In genomic region chr20:62606551-62607201, GRCh38 we compare ENCODE assay signal across 1 cellular context.
TF ChIP-seq lines count a peak whose summit lies in the region.

No MANE protein-coding gene starts in this region.

TF ChIP-seq in H1, 55 proteins besides CTCF, POLR2A, EP300 and RAD21 (continued from another document):
- TF ChIP-seq MAX (IDR thresholded peaks at IDR 0.05) (peak; percentile 83), CHD1 (IDR thresholded peaks at IDR 0.05; ENCODE audit: low read depth, low read length) (no peak), RXRA (IDR thresholded peaks at IDR 0.05; ENCODE audit: insufficient read depth, low read depth, low read length) (no peak), POU5F1 (IDR thresholded peaks at IDR 0.05; ENCODE audit: low read depth, low read length) (no peak), ATF3 (IDR thresholded peaks at IDR 0.05; ENCODE audit: insufficient read depth, low read depth, low read length) (no peak), BACH1 (IDR thresholded peaks at IDR 0.05; ENCODE audit: low read length) (no peak), RFX5 (IDR thresholded peaks at IDR 0.05; ENCODE audit: borderline replicate concordance, low read depth, low read length) (no peak), YY1 (IDR thresholded peaks at IDR 0.05; ENCODE audit: low read depth, low read length) (peak; percentile 63; the same call in 1 of the 2 replicates), CHD7 (IDR thresholded peaks at IDR 0.05; ENCODE audit: insufficient replicate concordance, low read length) (no peak), E2F6 (IDR thresholded peaks at IDR 0.05) (peak; percentile 81), JUN (IDR thresholded peaks at IDR 0.05; ENCODE audit: low read depth, low read length) (no peak), CTBP2 (IDR thresholded peaks at IDR 0.05; ENCODE audit: borderline replicate concordance, insufficient read depth, insufficient read length, low read length) (no peak), CEBPB (IDR thresholded peaks at IDR 0.05; ENCODE audit: low read depth, low read length) (no peak), USF2 (IDR thresholded peaks at IDR 0.05; ENCODE audit: low read length) (no peak), NANOG (IDR thresholded peaks at IDR 0.05; ENCODE audit: insufficient read depth, low read depth, low read length, poor library complexity, severe bottlenecking) (no peak), ASH2L (IDR thresholded peaks at IDR 0.05; ENCODE audit: low read length) (no peak), RBBP5 (IDR thresholded peaks at IDR 0.05; ENCODE audit: borderline replicate concordance, low read depth, low read length) (no peak), ATF2 (IDR thresholded peaks at IDR 0.05; ENCODE audit: low read length) (no peak), TEAD4 (IDR thresholded peaks at IDR 0.05; ENCODE audit: low read depth, low read length) (peak; percentile 82; the same call in 1 of the 2 replicates)
